ENCODE assay signal across 8 cellular contexts in genomic region chr1:225746361-225747179, GRCh38. TPM values are rescaled to one million over a fixed set of nuclear protein-coding genes. Genes with fewer than 3 reads are reported as not detected.
A peak's percentile ranks its signal among the peaks of the same experiment; 100 is the strongest.
DNase-seq lines count a peak whose midpoint lies in the region; ATAC-seq, FAIRE-seq and TF ChIP-seq lines count a peak whose summit lies in the region.

No MANE protein-coding gene starts in this region.

- H3K4me3 ChIP-seq in mesodermal cell (ENCODE audit: extremely low read depth, insufficient read depth, low read length, poor library complexity, severe bottlenecking): no peak overlapping the region

- 21 to 45% methylated on average over 12 to 14 of the region's 18 CpGs for WGBS in mesodermal cell (ENCODE audit: insufficient coverage in 2 of 2), 2 experiments

- peak; percentile 75 for ATAC-seq in GM19438 (IDR thresholded peaks at IDR 0.05; ENCODE audit: low read depth, unreplicated experiment)
- no peak for ATAC-seq in GM18502 (IDR thresholded peaks at IDR 0.05; ENCODE audit: poor library complexity, unreplicated experiment)
- ATAC-seq in HG03095 (IDR thresholded peaks at IDR 0.05; ENCODE audit: unreplicated experiment): no peak

- H3K36me3 ChIP-seq in mesodermal cell (ENCODE audit: control insufficient read depth, insufficient read depth, low read length): no peaks in the 10 kb centered on the region

- FAIRE-seq in urothelium cell line (lab: Jason Lieb, UNC): no peak

- peak; percentile 18 for DNase-seq in NCI-H460 (ENCODE audit: extremely low read depth, low read depth)
- peak; percentile 9 for DNase-seq in endothelial cell (ENCODE audit: low spot score)
- peak; percentile 63 for DNase-seq in urothelium cell line (ENCODE audit: low spot score)
- no peak for DNase-seq in stimulated activated CD4-positive, alpha-beta T cell treated with anti-CD3 and anti-CD28 coated beads, Interleukin-2, amount 100 ng/mL, for 48 hours

- no peaks in the 10 kb centered on the region for H3K9me3 Mint-ChIP-seq in endothelial cell (ENCODE audit: unreplicated experiment)

- no peak overlapping the region for H3K27ac Mint-ChIP-seq in endothelial cell (ENCODE audit: unreplicated experiment)

- H3K27ac ChIP-seq in mesodermal cell (ENCODE audit: low read depth, low read length, severe bottlenecking): peak overlapping the region; percentile 66

- no peaks in the 10 kb centered on the region for H3K36me3 Mint-ChIP-seq in endothelial cell (ENCODE audit: low read depth, unreplicated experiment)

- no peaks in the 10 kb centered on the region for H3K9me3 ChIP-seq in mesodermal cell (ENCODE audit: control insufficient read depth, low read length)

- H3K4me1 ChIP-seq in mesodermal cell (ENCODE audit: control insufficient read depth, insufficient read depth, low read length, poor library complexity, severe bottlenecking): peaks cover 12% of the 10 kb centered on the region

- no peak overlapping the region for H3K4me3 Mint-ChIP-seq in endothelial cell (ENCODE audit: unreplicated experiment)

- TF ChIP-seq CTCF in endothelial cell (IDR thresholded peaks at IDR 0.05; ENCODE audit: unreplicated experiment): no peak

- H3K27me3 Mint-ChIP-seq in endothelial cell (ENCODE audit: unreplicated experiment): no peaks in the 10 kb centered on the region

- H3K4me1 Mint-ChIP-seq in endothelial cell (ENCODE audit: unreplicated experiment): no peaks in the 10 kb centered on the region

RNA-seq across cellular contexts. Expression of gene SRP9, which starts 31.1 kb away (rescaled TPM):
- 497 and 502 TPM in 2 replicates for total RNA-seq in NCI-H460 (2014; rRNA removed; shearing (Covaris generic))
- 471 and 631 TPM in 2 replicates for polyA plus RNA-seq in NCI-H460 (2014; cell fraction: nucleus; rRNA removed)
- 252 TPM for total RNA-seq in endothelial cell (ENCODE audit: unreplicated experiment)
- polyA plus RNA-seq in mesodermal cell (2013, experiment 1 of 2): 331 TPM
- 382 TPM for polyA plus RNA-seq in mesodermal cell (2013, experiment 2 of 2)

Comparison
In these comparisons a context has a peak if more than half of its experiments do, and no peak if none do; other contexts are left out.
1. DNase-seq: peak in NCI-H460 (single experiment), endothelial cell (single experiment) and urothelium cell line (single experiment); none in stimulated activated CD4-positive, alpha-beta T cell treated with anti-CD3 and anti-CD28 coated beads, Interleukin-2, amount 100 ng/mL, for 48 hours (0 of 2).